Comparison of ENCODE assay signal across 8 cellular contexts in the genomic region with DNA sequence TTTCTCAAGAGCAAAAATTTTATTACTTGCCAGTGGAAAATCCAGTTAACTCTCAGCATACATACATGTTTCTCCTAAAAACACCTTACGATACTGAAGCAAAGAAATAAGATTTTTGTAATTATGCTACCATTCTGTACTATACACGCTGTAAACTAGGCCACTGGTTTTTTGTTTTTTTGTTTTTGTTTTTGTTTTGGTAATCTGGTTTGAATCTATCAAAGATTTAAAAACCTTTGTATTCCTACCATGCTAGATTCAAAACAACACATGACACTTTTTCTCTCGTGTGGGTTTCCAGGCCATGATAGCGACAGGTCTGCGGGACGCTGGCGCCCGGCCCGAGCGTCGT. TPM values are rescaled to one million over a fixed set of nuclear protein-coding genes. Genes with fewer than 3 reads are reported as not detected.
DNase-seq lines count a peak whose midpoint lies in the region; ATAC-seq and TF ChIP-seq lines count a peak whose summit lies in the region.

No MANE protein-coding gene starts in this region.

- H3K9ac ChIP-seq in liver (ENCODE audit: low read depth in 1 of 2, low read length in 2 of 2), result peak overlapping the region; percentile 61 to 93

- in situ Hi-C loops in astrocyte of the spinal cord (cut with HindIII; ENCODE audit: low sequenced_read_pairs), result no loop called here

- CTCF ChIA-PET in activated CD4-positive, alpha-beta T cell treated with anti-CD3 and anti-CD28 coated beads, Interleukin-2, amount 10 ng/mL, durations not matched to agents 7 days and 5 days (lab: Charles Lee), result interaction anchor here (2.1 to 2.3 kb wide), 2 partner anchors 8 to 19 kb away, joined by 8 to 10 read pairs; no protein-coding TSS in a partner anchor

- TF ChIP-seq RAD21 in liver (IDR thresholded peaks at IDR 0.05), result no peak

- peak overlapping the region; percentile 90 for H3K27ac Mint-ChIP-seq in activated CD4-positive, alpha-beta T cell treated with anti-CD3 and anti-CD28 coated beads, Interleukin-2, amount 10 ng/mL, durations not matched to agents 7 days and 5 days

- peak overlapping the region; percentile 84 for H3K4me3 Mint-ChIP-seq in activated CD4-positive, alpha-beta T cell treated with anti-CD3 and anti-CD28 coated beads, Interleukin-2, amount 10 ng/mL, durations not matched to agents 7 days and 5 days

- peaks cover 24% of the 10 kb centered on the region for H3K4me1 Mint-ChIP-seq in activated CD4-positive, alpha-beta T cell treated with anti-CD3 and anti-CD28 coated beads, Interleukin-2, amount 10 ng/mL, durations not matched to agents 7 days and 5 days

- ATAC-seq in thoracic aorta (ENCODE audit: insufficient number of reproducible peaks, low FRiP score, low read depth), result no peak

- H3K4me3 ChIP-seq in astrocyte of the spinal cord (ENCODE audit: low read depth, low read length) (peak overlapping the region; percentile 72), liver (ENCODE audit: low read depth in 1 of 3, low read length in 3 of 3) (peak overlapping the region; percentile 84 to 95 (median 91)), thoracic aorta (peak overlapping the region; percentile 92)

- no peaks in the 10 kb centered on the region for H3K27me3 Mint-ChIP-seq in activated CD4-positive, alpha-beta T cell treated with anti-CD3 and anti-CD28 coated beads, Interleukin-2, amount 10 ng/mL, durations not matched to agents 7 days and 5 days

- no peaks in the 10 kb centered on the region for H3K9me3 Mint-ChIP-seq in activated CD4-positive, alpha-beta T cell treated with anti-CD3 and anti-CD28 coated beads, Interleukin-2, amount 10 ng/mL, durations not matched to agents 7 days and 5 days

- H3K36me3 ChIP-seq in liver (ENCODE audit: control insufficient read depth in 4 of 4, insufficient read depth in 3 of 4, low read depth in 1 of 4, low read length in 3 of 4) (no peaks in the 10 kb centered on the region), thoracic aorta (no peaks in the 10 kb centered on the region)

- POLR2A ChIA-PET in activated CD4-positive, alpha-beta T cell treated with anti-CD3 and anti-CD28 coated beads, Interleukin-2, amount 10 ng/mL, durations not matched to agents 7 days and 5 days (lab: Charles Lee), result no interaction called here

- H3K27ac ChIP-seq in liver (ENCODE audit: low read depth in 1 of 2, low read length in 2 of 2), result peak overlapping the region; percentile 98
- peak overlapping the region; percentile 87 to 91 for H3K27ac ChIP-seq in thoracic aorta

- TF ChIP-seq CTCF in astrocyte of the spinal cord (IDR thresholded peaks at IDR 0.05; ENCODE audit: low read depth, low read length) (no peak), liver (IDR thresholded peaks at IDR 0.05; ENCODE audit: low read depth, low read length, missing input control) (no peak), thoracic aorta (IDR thresholded peaks at IDR 0.05) (no peak)

- H3K9me3 ChIP-seq in liver (ENCODE audit: control insufficient read depth in 4 of 4, low read length in 3 of 4) (no peaks in the 10 kb centered on the region), thoracic aorta (no peaks in the 10 kb centered on the region)

- no peaks in the 10 kb centered on the region for H3K27me3 ChIP-seq in liver (ENCODE audit: control insufficient read depth in 4 of 4, insufficient read depth in 4 of 4, low read length in 3 of 4)
- H3K27me3 ChIP-seq in thoracic aorta (replicated peaks; ENCODE audit: insufficient read depth), result no peaks in the 10 kb centered on the region

- no peaks in the 10 kb centered on the region for H3K36me3 Mint-ChIP-seq in activated CD4-positive, alpha-beta T cell treated with anti-CD3 and anti-CD28 coated beads, Interleukin-2, amount 10 ng/mL, durations not matched to agents 7 days and 5 days (ENCODE audit: low read depth)

- H3K4me1 ChIP-seq in liver (ENCODE audit: control insufficient read depth in 4 of 4, insufficient read depth in 4 of 4, low read length in 3 of 4) (peaks cover 3 to 8% (median 4%) of the 10 kb centered on the region in 4 donors), thoracic aorta (ENCODE audit: control insufficient read depth in 1 of 2, low read depth in 2 of 2) (peaks cover 0 to 5% of the 10 kb centered on the region in 2 donors)

- 5% methylated on average over 11 of the region's 11 CpGs for WGBS in liver

- DNase-seq in activated CD4-positive, alpha-beta T cell treated with anti-CD3 and anti-CD28 coated beads, Interleukin-2, amount 10 ng/mL, durations not matched to agents 7 days and 5 days, result no peak
- no peak for DNase-seq in activated CD4-positive, alpha-beta T cell treated with anti-CD3 and anti-CD28 coated beads for 1 hour
- DNase-seq in astrocyte of the spinal cord (ENCODE audit: low read depth, low spot score) (peak; percentile 6), thoracic aorta (ENCODE audit: low spot score) (no peak), retina (no peak), iPS-NIHi11 (ENCODE audit: low spot score) (no peak)
- DNase-seq in effector CD8-positive, alpha-beta T cell (lab: John Stamatoyannopoulos, UW), result no peak

TF ChIP-seq in liver, 16 proteins besides CTCF, POLR2A, EP300 and RAD21:
- TF ChIP-seq REST (IDR thresholded peaks at IDR 0.05), result no peak
- no peak for TF ChIP-seq HNF4G (IDR thresholded peaks at IDR 0.05)
- TF ChIP-seq, protein P1, sequence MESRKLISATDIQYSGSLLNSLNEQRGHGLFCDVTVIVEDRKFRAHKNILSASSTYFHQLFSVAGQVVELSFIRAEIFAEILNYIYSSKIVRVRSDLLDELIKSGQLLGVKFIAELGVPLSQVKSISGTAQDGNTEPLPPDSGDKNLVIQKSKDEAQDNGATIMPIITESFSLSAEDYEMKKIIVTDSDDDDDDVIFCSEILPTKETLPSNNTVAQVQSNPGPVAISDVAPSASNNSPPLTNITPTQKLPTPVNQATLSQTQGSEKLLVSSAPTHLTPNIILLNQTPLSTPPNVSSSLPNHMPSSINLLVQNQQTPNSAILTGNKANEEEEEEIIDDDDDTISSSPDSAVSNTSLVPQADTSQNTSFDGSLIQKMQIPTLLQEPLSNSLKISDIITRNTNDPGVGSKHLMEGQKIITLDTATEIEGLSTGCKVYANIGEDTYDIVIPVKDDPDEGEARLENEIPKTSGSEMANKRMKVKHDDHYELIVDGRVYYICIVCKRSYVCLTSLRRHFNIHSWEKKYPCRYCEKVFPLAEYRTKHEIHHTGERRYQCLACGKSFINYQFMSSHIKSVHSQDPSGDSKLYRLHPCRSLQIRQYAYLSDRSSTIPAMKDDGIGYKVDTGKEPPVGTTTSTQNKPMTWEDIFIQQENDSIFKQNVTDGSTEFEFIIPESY (IDR thresholded peaks at IDR 0.05), result no peak
- TF ChIP-seq FOXA1 (IDR thresholded peaks at IDR 0.05), result no peak
- no peak for TF ChIP-seq TAF1 (conservative IDR thresholded peaks at IDR 0.05)
- TF ChIP-seq NR2F2 (IDR thresholded peaks at IDR 0.05), result no peak
- no peak for TF ChIP-seq MAX (IDR thresholded peaks at IDR 0.05)
- TF ChIP-seq RXRA (IDR thresholded peaks at IDR 0.05), result no peak
- TF ChIP-seq FOXA2 (IDR thresholded peaks at IDR 0.05), result no peak
- no peak for TF ChIP-seq JUND (IDR thresholded peaks at IDR 0.05)
- TF ChIP-seq HNF4A (conservative IDR thresholded peaks at IDR 0.05), result no peak
- TF ChIP-seq EGR1 (IDR thresholded peaks at IDR 0.05; ENCODE audit: low read depth in 2 of 2), result no peak
- TF ChIP-seq YY1 (IDR thresholded peaks at IDR 0.05), result no peak
- TF ChIP-seq GABPA (IDR thresholded peaks at IDR 0.05 in 1 of 2, conservative IDR thresholded peaks at IDR 0.05 in 1 of 2), result no peak
TF ChIP-seq in liver: peak in this region for 0.

RNA-seq across cellular contexts. Expression of gene TMEM192, which starts 0.8 kb away (rescaled TPM):
- total RNA-seq in activated CD4-positive, alpha-beta T cell treated with anti-CD3 and anti-CD28 coated beads, Interleukin-2, amount 10 ng/mL, durations not matched to agents 7 days and 5 days, result 1 to 10 TPM; 7.0 to 8.1 TPM
- total RNA-seq in liver (10 to 100 TPM; 10.6 to 19.6 TPM), thoracic aorta (10 to 100 TPM in 1 of 2 donors, 1 to 10 TPM in 1; 4.7 to 18.6 TPM)
- polyA plus RNA-seq in liver, result 10 to 100 TPM; 18.3 to 20.3 TPM

RNA-seq across cellular contexts. Expression of gene TRIM75, which starts 58.2 kb away (rescaled TPM):
- total RNA-seq in activated CD4-positive, alpha-beta T cell treated with anti-CD3 and anti-CD28 coated beads, Interleukin-2, amount 10 ng/mL, durations not matched to agents 7 days and 5 days, result not detected
- not detected for total RNA-seq in liver
- not detected for polyA plus RNA-seq in liver
- total RNA-seq in thoracic aorta, result not detected
